8 cellular contexts compared by ENCODE assay signal in genomic region chr1:112700290-112701226, GRCh38. TPM values are rescaled to one million over a fixed set of nuclear protein-coding genes. Genes with fewer than 3 reads are reported as not detected.
DNase-seq lines count a peak whose midpoint lies in the region; ATAC-seq and TF ChIP-seq lines count a peak whose summit lies in the region.

No MANE protein-coding gene starts in this region.

- peaks cover 36 to 67% of the 10 kb centered on the region in 2 donors for H3K4me1 ChIP-seq in left lung

- intact Hi-C loops in left lung (cut with DNase I), result loop anchor here in 1 of 2 donors (10.0 kb wide), 2 partner anchors 76 to 306 kb away; partner anchors contain the start of gene CTTNBP2NL

- DNase-seq in GM12865 (ENCODE audit: low read depth) (peak; percentile 83), NCI-H345 (lab: John Stamatoyannopoulos, UW) (peak; percentile 89), cortex of kidney (lab: John Stamatoyannopoulos, UW) (peak; percentile 43), left lung (peak; percentile 87 to 93)
- peak; percentile 68 to 71 for DNase-seq in activated CD4-positive, alpha-beta T cell treated with anti-CD3 and anti-CD28 coated beads for 4 hours
- peak; percentile 61 for DNase-seq in stimulated activated CD4-positive, alpha-beta T cell treated with anti-CD3 and anti-CD28 coated beads, Interleukin-4, amount 100 ng/mL, for 24 hours

- peak overlapping the region; percentile 66 to 94 for H3K27ac ChIP-seq in left lung

- H3K36me3 ChIP-seq in left lung, result peaks cover 0 to 65% of the 10 kb centered on the region in 2 donors

- H3K9me3 ChIP-seq in left lung, result no peaks in the 10 kb centered on the region

- TF ChIP-seq CTCF in GM12865 (IDR thresholded peaks at IDR 0.05; ENCODE audit: insufficient read depth, low read depth, low read length, missing control alignments) (no peak), left lung (IDR thresholded peaks at IDR 0.05) (peak in 1 of 2 donors; percentile 30)

- H3K27me3 ChIP-seq in left lung, result peaks cover 0 to 2% of the 10 kb centered on the region in 2 donors

- H3K4me3 ChIP-seq in GM12865 (ENCODE audit: low read depth, low read length) (no peak overlapping the region), left lung (no peak overlapping the region)

- ATAC-seq in HG03045 (IDR thresholded peaks at IDR 0.05; ENCODE audit: unreplicated experiment) (peak; percentile 49), left lung (peak; percentile 60), HG03139 (IDR thresholded peaks at IDR 0.05; ENCODE audit: unreplicated experiment) (no peak)

RNA-seq across cellular contexts. Expression of gene RHOC, which starts 6.4 kb away (rescaled TPM):
- total RNA-seq in left lung, result 100 to 1,000 TPM; 195 to 197 TPM

RNA-seq across cellular contexts. Expression of gene PPM1J, which starts 14.6 kb away (rescaled TPM):
- under 1 TPM; 0.76 to 0.93 TPM for total RNA-seq in left lung

RNA-seq across cellular contexts. Expression of gene MOV10, which starts 26.1 kb away (rescaled TPM):
- total RNA-seq in left lung, result 10 to 100 TPM; 57.8 to 59.0 TPM
